8 cellular contexts compared by ENCODE assay signal in the genomic region with DNA sequence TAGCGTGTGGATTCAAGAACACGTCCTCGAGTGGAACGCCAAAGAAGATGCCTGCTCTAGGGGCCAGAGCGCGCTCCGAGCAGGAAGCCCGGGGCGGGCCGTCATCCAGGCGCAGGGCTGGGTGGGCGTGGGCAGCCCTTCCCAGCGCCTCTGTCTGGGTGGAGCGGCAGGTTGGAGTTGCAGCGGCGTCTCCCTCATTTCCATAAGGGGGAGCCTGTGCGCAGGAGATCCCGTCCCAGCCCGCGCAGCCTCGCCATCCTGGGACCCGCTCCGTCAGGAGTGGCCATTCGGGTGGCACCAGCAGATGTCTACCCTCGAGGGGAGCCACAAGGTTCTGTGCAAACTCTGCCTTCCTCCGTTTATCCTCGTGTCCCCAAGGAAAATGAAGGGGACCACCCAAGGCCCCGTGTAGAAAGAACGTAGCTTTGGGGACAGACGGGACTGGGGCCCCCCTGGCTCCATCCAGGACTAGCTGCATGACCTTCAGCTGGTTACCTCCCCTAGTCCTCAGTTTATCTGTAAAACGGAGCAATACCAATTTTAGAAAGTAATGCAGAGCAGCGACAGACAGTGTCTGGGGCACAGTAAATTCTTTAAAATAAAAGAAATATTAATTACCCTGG.
DNase-seq lines count a peak whose midpoint lies in the region; ATAC-seq, FAIRE-seq and TF ChIP-seq lines count a peak whose summit lies in the region.

No MANE protein-coding gene starts in this region.

- H3K36me3 Mint-ChIP-seq in glutamatergic neuron (ENCODE audit: unreplicated experiment), result no peaks in the 10 kb centered on the region

- H3K27me3 ChIP-seq in SK-N-SH (ENCODE audit: insufficient read depth), result 0 out of 2 replicates have a peak, but pooled peaks cover 9% of the 10 kb centered on the region

- H3K36me3 ChIP-seq in HEK293 (ENCODE audit: control insufficient read depth in 2 of 2, insufficient read depth in 1 of 2, low read length in 2 of 2) (no peaks in the 10 kb centered on the region), SK-N-SH (replicated peaks in 1 of 2; ENCODE audit: control insufficient read depth in 1 of 2, insufficient read depth in 2 of 2, low read length in 1 of 2) (no peaks in the 10 kb centered on the region)

- ATAC-seq in GM21381 (IDR thresholded peaks at IDR 0.05; ENCODE audit: unreplicated experiment) (no peak), GM18873 (IDR thresholded peaks at IDR 0.05; ENCODE audit: low FRiP score, unreplicated experiment) (no peak)

- FAIRE-seq in H54 (lab: Jason Lieb, UNC), result no peak

- H3K9me2 ChIP-seq in SK-N-SH, result no peaks in the 10 kb centered on the region

- H3K9me3 Mint-ChIP-seq in glutamatergic neuron (ENCODE audit: unreplicated experiment), result peaks cover 3% of the 10 kb centered on the region

- H3K9ac ChIP-seq in SK-N-SH, result no peak overlapping the region

- POLR2A ChIA-PET in HEK293 (lab: Yijun Ruan, JAX) (interaction anchor here (0.5 kb wide), 1 partner anchor 172 kb away, joined by 3 read pairs; no protein-coding TSS in a partner anchor), SK-N-SH (lab: Yijun Ruan, JAX) (no interaction called here)

- no peak for TF ChIP-seq EP300 in SK-N-SH (IDR thresholded peaks at IDR 0.05; ENCODE audit: borderline replicate concordance in 1 of 2, low read depth in 1 of 2, low read length in 1 of 2)

- H4K20me1 ChIP-seq in SK-N-SH (ENCODE audit: insufficient read depth), result no peaks in the 10 kb centered on the region

- H3K27ac ChIP-seq in HEK293 (ENCODE audit: extremely low read depth, low read depth, low read length) (no peak overlapping the region), SK-N-SH (ENCODE audit: low read depth in 2 of 2, low read length in 1 of 2) (no peak overlapping the region)

- no peak overlapping the region for H3K4me3 ChIP-seq in HEK293 (ENCODE audit: low read depth, low read length)
- H3K4me3 ChIP-seq in SK-N-SH (ENCODE audit: low read depth in 2 of 2, low read length in 1 of 2), result peak overlapping the region in 1 of 2 experiments; percentile 21; a peak in 2 of 4 replicates
- peak overlapping the region; percentile 28 for H3K4me3 ChIP-seq in retinal pigment epithelial cell (ENCODE audit: low read length)

- no peak for TF ChIP-seq POLR2A in H54 (IDR thresholded peaks at IDR 0.05; ENCODE audit: low read depth, low read length)

- H3K27ac Mint-ChIP-seq in glutamatergic neuron (ENCODE audit: unreplicated experiment), result no peak overlapping the region

- H3K4me3 Mint-ChIP-seq in glutamatergic neuron (ENCODE audit: unreplicated experiment), result peak overlapping the region; percentile 15

- WGBS in SK-N-SH (ENCODE audit: low lambda C conversion rate), result 12% methylated on average over 21 of the region's 32 CpGs

- H3K4me1 ChIP-seq in HEK293 (ENCODE audit: control insufficient read depth, insufficient read depth, low read length), result no peaks in the 10 kb centered on the region
- peaks cover 0 to 11% of the 10 kb centered on the region in 2 experiments; a peak in 1 of 4 replicates for H3K4me1 ChIP-seq in SK-N-SH (ENCODE audit: control insufficient read depth in 1 of 2, insufficient read depth in 2 of 2, low read depth in 1 of 2, low read length in 1 of 2)

- H3K4me1 Mint-ChIP-seq in glutamatergic neuron (ENCODE audit: low read depth, unreplicated experiment), result peaks cover 12% of the 10 kb centered on the region

- CTCF ChIA-PET in HEK293 (lab: Yijun Ruan, JAX) (interaction anchor here (0.5 to 4.1 kb wide), 17 partner anchors 10 to 276 kb away, joined by 3 to 13 read pairs (median 4); a partner anchor contains a TSS), SK-N-SH (lab: Yijun Ruan, JAX) (interaction anchor here (0.6 to 4.9 kb wide), 53 partner anchors 9 to 664 kb away, joined by 3 to 33 read pairs (median 4); a partner anchor contains a TSS)

- peak overlapping the region; percentile 54 for H3K4me2 ChIP-seq in SK-N-SH

- DNase-seq in AG08395 (ENCODE audit: low spot score), result peak; percentile 52
- DNase-seq in SK-N-SH, result peak; percentile 91
- peak; percentile 76 for DNase-seq in glutamatergic neuron
- DNase-seq in retinal pigment epithelial cell (ENCODE audit: low read depth), result no peak
- no peak for DNase-seq in H54 (ENCODE audit: insufficient read length, low spot score)

- H3K27me3 Mint-ChIP-seq in glutamatergic neuron (ENCODE audit: unreplicated experiment), result peaks cover 2% of the 10 kb centered on the region

- no peaks in the 10 kb centered on the region for H3K9me3 ChIP-seq in HEK293 (ENCODE audit: control insufficient read depth, insufficient read depth, low read depth, low read length)
- H3K9me3 ChIP-seq in SK-N-SH, result no peaks in the 10 kb centered on the region

- peak; percentile 80 for TF ChIP-seq CTCF in HEK293 (tag by site-specific recombination; IDR thresholded peaks at IDR 0.05)
- TF ChIP-seq CTCF in SK-N-SH (IDR thresholded peaks at IDR 0.05), result peak; percentile 47
- peak; percentile 27 for TF ChIP-seq CTCF in glutamatergic neuron (IDR thresholded peaks at IDR 0.05; ENCODE audit: partially characterized antibody, unreplicated experiment)
- peak; percentile 66 for TF ChIP-seq CTCF in retinal pigment epithelial cell (conservative IDR thresholded peaks at IDR 0.05; ENCODE audit: low read depth, low read length)

- TF ChIP-seq RAD21 in SK-N-SH (IDR thresholded peaks at IDR 0.05; ENCODE audit: low read length), result peak; percentile 78

- H3F3A ChIP-seq in SK-N-SH (replicated peaks; ENCODE audit: insufficient read depth), result no peaks in the 10 kb centered on the region

- no peaks in the 10 kb centered on the region for H3K79me2 ChIP-seq in SK-N-SH (ENCODE audit: insufficient read depth)

- H2AFZ ChIP-seq in SK-N-SH (ENCODE audit: low read depth), result peak overlapping the region; percentile 68; the same call in 1 of the 2 replicates

TF ChIP-seq in HEK293, 187 proteins besides CTCF, POLR2A, EP300 and RAD21 (continues in another document):
- TF ChIP-seq KLF9 (tag by site-specific recombination; IDR thresholded peaks at IDR 0.05; ENCODE audit: low read depth) (peak; percentile 84), ZNF350 (tag by site-specific recombination; IDR thresholded peaks at IDR 0.05) (no peak), ZBTB8A (tag by site-specific recombination; IDR thresholded peaks at IDR 0.05) (peak; percentile 95), ZNF654 (tag by site-specific recombination; IDR thresholded peaks at IDR 0.05; ENCODE audit: low read depth) (peak; percentile 59), EGR2 (tag by site-specific recombination; IDR thresholded peaks at IDR 0.05; ENCODE audit: low read depth) (peak; percentile 48; the same call in 1 of the 2 replicates), ZNF629 (tag by site-specific recombination; IDR thresholded peaks at IDR 0.05) (no peak), SP3 (tag by site-specific recombination; IDR thresholded peaks at IDR 0.05) (0 out of 2 replicates have a peak, but pooled peaks have one; percentile 16), ZBTB1 (tag by site-specific recombination; IDR thresholded peaks at IDR 0.05) (no peak), ZNF558 (tag by site-specific recombination; IDR thresholded peaks at IDR 0.05) (peak; percentile 41; the same call in 1 of the 2 replicates)
- TF ChIP-seq, protein P1, sequence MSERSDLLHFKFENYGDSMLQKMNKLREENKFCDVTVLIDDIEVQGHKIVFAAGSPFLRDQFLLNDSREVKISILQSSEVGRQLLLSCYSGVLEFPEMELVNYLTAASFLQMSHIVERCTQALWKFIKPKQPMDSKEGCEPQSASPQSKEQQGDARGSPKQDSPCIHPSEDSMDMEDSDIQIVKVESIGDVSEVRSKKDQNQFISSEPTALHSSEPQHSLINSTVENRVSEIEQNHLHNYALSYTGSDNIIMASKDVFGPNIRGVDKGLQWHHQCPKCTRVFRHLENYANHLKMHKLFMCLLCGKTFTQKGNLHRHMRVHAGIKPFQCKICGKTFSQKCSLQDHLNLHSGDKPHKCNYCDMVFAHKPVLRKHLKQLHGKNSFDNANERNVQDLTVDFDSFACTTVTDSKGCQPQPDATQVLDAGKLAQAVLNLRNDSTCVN (tag by site-specific recombination; optimal IDR thresholded peaks at IDR 0.05), result peak; percentile 55

TF ChIP-seq in SK-N-SH, 30 proteins besides CTCF, POLR2A, EP300 and RAD21:
- peak; percentile 51 for TF ChIP-seq NRF1 (IDR thresholded peaks at IDR 0.05; ENCODE audit: low read depth, low read length)
- TF ChIP-seq SMC3 (IDR thresholded peaks at IDR 0.05; ENCODE audit: low read depth, low read length), result peak; percentile 73
- TF ChIP-seq POLR2AphosphoS5 (IDR thresholded peaks at IDR 0.05; ENCODE audit: low read depth, low read length), result no peak
TF ChIP-seq in SK-N-SH: peak in this region for 2.

Comparison
In these comparisons a context has a peak if more than half of its experiments do, and no peak if none do; other contexts are left out.
1. DNase-seq: peak in AG08395 (single experiment), SK-N-SH (single experiment) and glutamatergic neuron (single experiment); none in retinal pigment epithelial cell (single experiment) and H54 (single experiment).
2. CTCF ChIP-seq: peak in every context shown above with its lines; median percentile 80 in HEK293; 66 in retinal pigment epithelial cell; 47 in SK-N-SH; 27 in glutamatergic neuron.